Comparison of ENCODE assay signal across 8 cellular contexts in genomic region chr1:160400284-160400645, GRCh38. TPM values are rescaled to one million over a fixed set of nuclear protein-coding genes. Genes with fewer than 3 reads are reported as not detected.
DNase-seq lines count a peak whose midpoint lies in the region; ATAC-seq, FAIRE-seq and TF ChIP-seq lines count a peak whose summit lies in the region.

TSS of gene VANGL2 (plus strand) at chr1:160400564. CDS start at chr1:160415838, 15,274 bp downstream.

- intact Hi-C loops in activated CD4-positive, alpha-beta T cell treated with anti-CD3 and anti-CD28 coated beads for 36 hours (cut with DNase I, micrococcal nuclease): no loop called here

- H3K27me3 Mint-ChIP-seq in activated CD4-positive, alpha-beta T cell treated with anti-CD3 and anti-CD28 coated beads for 36 hours: peaks cover 15% of the 10 kb centered on the region

- no peaks in the 10 kb centered on the region for H3K36me3 Mint-ChIP-seq in activated CD4-positive, alpha-beta T cell treated with anti-CD3 and anti-CD28 coated beads for 36 hours (ENCODE audit: low read depth)

- H3K4me1 Mint-ChIP-seq in activated CD4-positive, alpha-beta T cell treated with anti-CD3 and anti-CD28 coated beads for 36 hours: no peaks in the 10 kb centered on the region

- no peak within 1 kb of the TSS for H3K27ac Mint-ChIP-seq in activated CD4-positive, alpha-beta T cell treated with anti-CD3 and anti-CD28 coated beads for 36 hours

- no peaks in the 10 kb centered on the region for H3K9me3 Mint-ChIP-seq in activated CD4-positive, alpha-beta T cell treated with anti-CD3 and anti-CD28 coated beads for 36 hours (ENCODE audit: low read depth)

- peak; percentile 51 for ATAC-seq in activated CD4-positive, alpha-beta T cell treated with anti-CD3 and anti-CD28 coated beads for 36 hours

- POLR2A ChIA-PET in activated CD4-positive, alpha-beta T cell treated with anti-CD3 and anti-CD28 coated beads for 36 hours (lab: Charles Lee): no interaction called here

- TF ChIP-seq CTCF in D721Med (IDR thresholded peaks at IDR 0.05; ENCODE audit: insufficient read depth, missing control alignments): no peak
- TF ChIP-seq CTCF in LNCaP clone FGC (IDR thresholded peaks at IDR 0.05; ENCODE audit: control insufficient read depth, extremely low read depth, insufficient read depth): no peak

- CTCF ChIA-PET in activated CD4-positive, alpha-beta T cell treated with anti-CD3 and anti-CD28 coated beads for 36 hours (lab: Charles Lee): no interaction called here

- no peak for FAIRE-seq in D721Med (lab: Jason Lieb, UNC)

- H3K9me3 ChIP-seq in effector memory CD4-positive, alpha-beta T cell (ENCODE audit: control insufficient read depth, low read length): no peaks in the 10 kb centered on the region

- no peaks in the 10 kb centered on the region for H3K36me3 ChIP-seq in effector memory CD4-positive, alpha-beta T cell (ENCODE audit: control insufficient read depth, insufficient read depth, low read length)

- H3K4me3 ChIP-seq in LNCaP clone FGC (ENCODE audit: low read depth, low read length): peak within 1 kb of the TSS; percentile 55
- peak within 1 kb of the TSS; percentile 61 for H3K4me3 ChIP-seq in effector memory CD4-positive, alpha-beta T cell (ENCODE audit: insufficient read depth, low read depth, low read length, poor library complexity, severe bottlenecking)

- no peak within 1 kb of the TSS for H3K27ac ChIP-seq in effector memory CD4-positive, alpha-beta T cell (ENCODE audit: insufficient read depth, low read length, poor library complexity, severe bottlenecking)

- H3K4me1 ChIP-seq in effector memory CD4-positive, alpha-beta T cell (ENCODE audit: control insufficient read depth, insufficient read depth, low read length, poor library complexity, severe bottlenecking): peaks cover 10% of the 10 kb centered on the region

- peaks cover 15% of the 10 kb centered on the region for H3K27me3 ChIP-seq in effector memory CD4-positive, alpha-beta T cell (replicated peaks; ENCODE audit: control insufficient read depth, insufficient read depth, low read length, poor library complexity, severe bottlenecking)

- H3K4me3 Mint-ChIP-seq in activated CD4-positive, alpha-beta T cell treated with anti-CD3 and anti-CD28 coated beads for 36 hours: peak within 1 kb of the TSS; percentile 34

- DNase-seq in D721Med (ENCODE audit: insufficient read length, low spot score) (peak; percentile 94), LNCaP clone FGC (ENCODE audit: low read depth) (no peak), lung microvascular endothelial cell (ENCODE audit: low read depth in 2 of 2) (peak; percentile 12 to 34), OCI-M2 (lab: John Stamatoyannopoulos, UW; ENCODE audit: unreplicated experiment) (no peak), RPMI8226 (no peak)
- peak; percentile 73 for DNase-seq in activated CD4-positive, alpha-beta T cell treated with anti-CD3 and anti-CD28 coated beads for 36 hours
- DNase-seq in effector memory CD4-positive, alpha-beta T cell: no peak
- DNase-seq in stimulated activated CD8-positive, alpha-beta memory T cell treated with anti-CD3 and anti-CD28 coated beads, Interleukin-12 subunit alpha, Interleukin-12 subunit beta, amount 100 ng/mL, for 24 hours (ENCODE audit: extremely low read depth): peak; percentile 8

RNA-seq across cellular contexts. Expression of gene VANGL2, which starts in this region (rescaled TPM):
- under 1 TPM; 0.09 to 0.12 TPM for total RNA-seq in activated CD4-positive, alpha-beta T cell treated with anti-CD3 and anti-CD28 coated beads for 36 hours
- not detected in 2 replicates for total RNA-seq in lung microvascular endothelial cell

Comparison
In these comparisons a context has a peak if more than half of its experiments do, and no peak if none do; other contexts are left out.
1. Peak in DNase-seq and ATAC-seq in activated CD4-positive, alpha-beta T cell treated with anti-CD3 and anti-CD28 coated beads for 36 hours; RNA of the gene not detected or under 1 TPM.
2. Peak in DNase-seq in lung microvascular endothelial cell; RNA of the gene not detected or under 1 TPM.
3. DNase-seq: peak in D721Med (single experiment) and stimulated activated CD8-positive, alpha-beta memory T cell treated with anti-CD3 and anti-CD28 coated beads, Interleukin-12 subunit alpha, Interleukin-12 subunit beta, amount 100 ng/mL, for 24 hours (single experiment); none in LNCaP clone FGC (single experiment), effector memory CD4-positive, alpha-beta T cell (0 of 3), OCI-M2 (single experiment) and RPMI8226 (single experiment).